In the genomic region with DNA sequence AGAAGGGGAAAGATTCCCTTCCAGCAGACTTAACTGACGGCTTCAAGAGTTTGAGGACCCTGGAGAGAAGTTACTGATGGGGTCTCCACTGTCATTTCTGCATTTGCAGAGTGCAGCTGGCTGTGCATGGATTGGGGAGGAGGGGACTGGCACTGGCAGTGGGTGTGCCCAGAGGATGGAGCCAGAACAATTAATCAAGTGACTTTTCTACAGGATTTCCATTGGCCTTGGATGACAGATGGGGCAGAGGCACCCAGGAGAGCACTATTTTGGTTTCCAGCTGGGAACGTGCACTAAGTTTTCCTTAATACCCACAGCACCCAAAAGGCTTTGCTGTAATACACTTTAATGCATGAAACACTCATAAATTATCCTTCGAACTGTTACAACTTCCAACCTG, we compare ENCODE assay signal across 16 cellular contexts. TPM values are rescaled to one million over a fixed set of nuclear protein-coding genes. Genes with fewer than 3 reads are reported as not detected.
A peak's percentile ranks its signal among the peaks of the same experiment; 100 is the strongest.
DNase-seq lines count a peak whose midpoint lies in the region; ATAC-seq and TF ChIP-seq lines count a peak whose summit lies in the region.
"Had no signal": no experiment of that assay in that cellular context is flagged by ENCODE, and none has a peak within 500 bp of the region (broad histone marks: within the 10 kb centered on the region; RNA-seq: fewer than 3 reads in every experiment).

No MANE protein-coding gene starts in this region.

- H3K9me3 ChIP-seq in psoas muscle, result no peaks in the 10 kb centered on the region
- H3K9me3 ChIP-seq in right lobe of liver, result no peaks in the 10 kb centered on the region
- H3K9me3 ChIP-seq: transverse colon had no signal

- TF ChIP-seq CTCF in GM10248 (IDR thresholded peaks at IDR 0.05; ENCODE audit: control extremely low read depth, extremely low read depth, low read depth, missing control alignments), result no peak
- no peak for TF ChIP-seq CTCF in fibroblast of mammary gland (conservative IDR thresholded peaks at IDR 0.05; ENCODE audit: control insufficient read depth, insufficient read depth, low read depth, low read length)
- no peak for TF ChIP-seq CTCF in psoas muscle (IDR thresholded peaks at IDR 0.05)
- no peak for TF ChIP-seq CTCF in right lobe of liver (IDR thresholded peaks at IDR 0.05)

- ATAC-seq in psoas muscle, result no peak
- no peak for ATAC-seq in right lobe of liver
- ATAC-seq: natural killer cell had no signal

- DNase-seq in GM10248 (ENCODE audit: extremely low spot score) (peak; percentile 7), NCI-H2171 (lab: John Stamatoyannopoulos, UW) (peak; percentile 52), fibroblast of mammary gland (ENCODE audit: low read depth) (no peak), psoas muscle (no peak), right lobe of liver (no peak), DMS53 (lab: John Stamatoyannopoulos, UW) (no peak), erythroblast (lab: John Stamatoyannopoulos, UW) (no peak)
- no peak for DNase-seq in activated CD4-positive, alpha-beta memory T cell treated with anti-CD3 and anti-CD28 coated beads for 36 hours
- DNase-seq: activated B cell treated with CpG ODN at 0.5 μM for 24 hours; activated naive CD8-positive, alpha-beta T cell treated with anti-CD3 and anti-CD28 coated beads, Interleukin-2, amount 10 ng/mL, durations not matched to agents 7 days and 5 days; Calu3; natural killer cell; NCI-H1092; NCI-H69; transverse colon had no signal

- no peak overlapping the region for H3K4me3 Mint-ChIP-seq in activated CD4-positive, alpha-beta memory T cell treated with anti-CD3 and anti-CD28 coated beads for 36 hours
- H3K4me3 Mint-ChIP-seq: activated B cell treated with CpG ODN at 0.5 μM for 24 hours; activated naive CD8-positive, alpha-beta T cell treated with anti-CD3 and anti-CD28 coated beads, Interleukin-2, amount 10 ng/mL, durations not matched to agents 7 days and 5 days; natural killer cell had no signal

- H3K27ac Mint-ChIP-seq in activated CD4-positive, alpha-beta memory T cell treated with anti-CD3 and anti-CD28 coated beads for 36 hours, result no peak overlapping the region
- H3K27ac Mint-ChIP-seq: activated B cell treated with CpG ODN at 0.5 μM for 24 hours; activated naive CD8-positive, alpha-beta T cell treated with anti-CD3 and anti-CD28 coated beads, Interleukin-2, amount 10 ng/mL, durations not matched to agents 7 days and 5 days; natural killer cell had no signal

- intact Hi-C loops in psoas muscle (cut with DNase I), result loop anchor here in 1 of 2 donors (5.0 kb wide), 1 partner anchor 199 kb away; no protein-coding TSS in a partner anchor
- intact Hi-C loops in right lobe of liver (cut with DNase I), result no loop called here
- intact Hi-C loops in activated CD4-positive, alpha-beta memory T cell treated with anti-CD3 and anti-CD28 coated beads for 36 hours (cut with micrococcal nuclease), result no loop called here

- H3K36me3 Mint-ChIP-seq in activated CD4-positive, alpha-beta memory T cell treated with anti-CD3 and anti-CD28 coated beads for 36 hours, result no peaks in the 10 kb centered on the region
- H3K36me3 Mint-ChIP-seq: activated naive CD8-positive, alpha-beta T cell treated with anti-CD3 and anti-CD28 coated beads, Interleukin-2, amount 10 ng/mL, durations not matched to agents 7 days and 5 days; natural killer cell had no signal

- H3K27me3 ChIP-seq in psoas muscle (ENCODE audit: insufficient read depth in 3 of 3, low read length in 2 of 3) (peaks cover 0 to 20% (median 7%) of the 10 kb centered on the region in 3 donors), right lobe of liver (peaks cover 0 to 21% of the 10 kb centered on the region in 2 donors)

- H3K4me1 Mint-ChIP-seq in activated CD4-positive, alpha-beta memory T cell treated with anti-CD3 and anti-CD28 coated beads for 36 hours (ENCODE audit: low read depth), result no peaks in the 10 kb centered on the region
- H3K4me1 Mint-ChIP-seq: activated B cell treated with CpG ODN at 0.5 μM for 24 hours; activated naive CD8-positive, alpha-beta T cell treated with anti-CD3 and anti-CD28 coated beads, Interleukin-2, amount 10 ng/mL, durations not matched to agents 7 days and 5 days; natural killer cell had no signal

- no peaks in the 10 kb centered on the region for H3K9me3 Mint-ChIP-seq in activated CD4-positive, alpha-beta memory T cell treated with anti-CD3 and anti-CD28 coated beads for 36 hours
- H3K9me3 Mint-ChIP-seq: activated B cell treated with CpG ODN at 0.5 μM for 24 hours; activated naive CD8-positive, alpha-beta T cell treated with anti-CD3 and anti-CD28 coated beads, Interleukin-2, amount 10 ng/mL, durations not matched to agents 7 days and 5 days; natural killer cell had no signal

- 52 to 61% (median 58%) methylated on average over 3 of the region's 3 CpGs for WGBS in psoas muscle, 3 donors
- 71% methylated on average over 3 of the region's 3 CpGs for WGBS in right lobe of liver (ENCODE audit: insufficient coverage, low coverage, low lambda C conversion rate, missing lambda C conversion rate)

- H3K4me3 ChIP-seq in fibroblast of mammary gland (ENCODE audit: control insufficient read depth, low read depth, low read length) (peak overlapping the region; percentile 76), psoas muscle (peak overlapping the region; percentile 60), right lobe of liver (peak overlapping the region in 1 of 3 donors; percentile 32)

- H3K27me3 Mint-ChIP-seq in activated CD4-positive, alpha-beta memory T cell treated with anti-CD3 and anti-CD28 coated beads for 36 hours, result peaks cover 45% of the 10 kb centered on the region

- CTCF ChIA-PET in GM10248 (lab: Yijun Ruan, JAX), result interaction anchor here (1.0 kb wide), 1 partner anchor 13 kb away, joined by 3 read pairs; no protein-coding TSS in a partner anchor
- CTCF ChIA-PET in activated CD4-positive, alpha-beta memory T cell treated with anti-CD3 and anti-CD28 coated beads for 36 hours (lab: Charles Lee), result no interaction called here

- POLR2A ChIA-PET in GM10248 (lab: Yijun Ruan, JAX), result no interaction called here
- POLR2A ChIA-PET in activated CD4-positive, alpha-beta memory T cell treated with anti-CD3 and anti-CD28 coated beads for 36 hours (lab: Charles Lee), result no interaction called here

- H3K27ac ChIP-seq in psoas muscle (no peak overlapping the region), right lobe of liver (no peak overlapping the region)
- H3K27ac ChIP-seq: foreskin keratinocyte had no signal

- H3K36me3 ChIP-seq in psoas muscle (ENCODE audit: insufficient read depth in 1 of 2, low read depth in 1 of 2) (no peaks in the 10 kb centered on the region), right lobe of liver (no peaks in the 10 kb centered on the region)
- H3K36me3 ChIP-seq: transverse colon had no signal

- H3K4me1 ChIP-seq in psoas muscle (peaks cover 5% of the 10 kb centered on the region), right lobe of liver (no peaks in the 10 kb centered on the region)

- TF ChIP-seq POLR2A in right lobe of liver (IDR thresholded peaks at IDR 0.05) (no peak), erythroblast (IDR thresholded peaks at IDR 0.05; ENCODE audit: low read length) (no peak)

RNA-seq across cellular contexts. Expression of gene NGF, which starts 1.3 kb away (rescaled TPM):
- 1 to 10 TPM in 2 of 4 donors, under 1 TPM in 2; 0.27 to 1.4 (median 0.77) TPM for total RNA-seq in psoas muscle
- under 1 TPM; 0.38 to 0.59 (median 0.57) TPM for polyA plus RNA-seq in psoas muscle
- total RNA-seq in right lobe of liver, result 1 to 10 TPM in 2 of 6 experiments, under 1 TPM in 4; 0.22 to 1.3 (median 0.49) TPM
- not detected for total RNA-seq in activated CD4-positive, alpha-beta memory T cell treated with anti-CD3 and anti-CD28 coated beads for 36 hours
- total RNA-seq: activated B cell treated with CpG ODN at 0.5 μM for 24 hours; activated naive CD8-positive, alpha-beta T cell treated with anti-CD3 and anti-CD28 coated beads, Interleukin-2, amount 10 ng/mL, durations not matched to agents 7 days and 5 days; Calu3; natural killer cell had no signal

Comparison
In these comparisons a context has a peak if more than half of its experiments do, and no peak if none do; other contexts are left out.
1. DNase-seq: peak in GM10248 (single experiment) and NCI-H2171 (single experiment); none in fibroblast of mammary gland (single experiment), psoas muscle (0 of 2), right lobe of liver (0 of 3), activated CD4-positive, alpha-beta memory T cell treated with anti-CD3 and anti-CD28 coated beads for 36 hours (single experiment), DMS53 (single experiment) and erythroblast (0 of 2).